ENCODE assay signal across 11 cellular contexts in the genomic region with DNA sequence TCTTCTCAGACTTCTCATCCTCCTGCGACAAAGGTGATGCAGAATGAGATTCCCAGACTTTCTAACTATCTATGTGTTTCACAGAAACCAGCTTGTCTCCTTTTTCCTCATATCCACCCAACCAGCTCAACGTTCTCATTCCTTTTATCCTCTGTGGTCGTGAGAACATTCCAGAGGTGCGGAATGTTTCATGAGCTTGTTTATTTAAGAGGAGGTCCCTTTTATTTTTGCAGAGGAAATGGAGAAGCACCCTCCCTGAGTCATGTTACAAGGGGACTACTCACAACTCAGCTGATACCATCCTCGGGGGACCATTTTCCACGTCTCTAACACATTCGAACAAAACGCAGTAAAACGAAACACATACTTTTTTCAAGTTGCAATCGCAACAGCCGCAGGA.
DNase-seq lines count a peak whose midpoint lies in the region; ATAC-seq and TF ChIP-seq lines count a peak whose summit lies in the region.
"Had no signal": no experiment of that assay in that cellular context is flagged by ENCODE, and none has a peak within 500 bp of the region (broad histone marks: within the 10 kb centered on the region; RNA-seq: fewer than 3 reads in every experiment).

No MANE protein-coding gene starts in this region.

- no peak for TF ChIP-seq CTCF in AG04449 (IDR thresholded peaks at IDR 0.05; ENCODE audit: insufficient read depth, low read length, missing control alignments)

- POLR2A ChIA-PET in AG04449 (lab: Yijun Ruan, JAX), result interaction anchor here (0.7 to 1.1 kb wide), 4 partner anchors 18 to 119 kb away, joined by 3 to 4 read pairs (median 4); no protein-coding TSS in a partner anchor

- DNase-seq in AG04449 (ENCODE audit: low read depth, low spot score) (peak; percentile 93), HT1080 (ENCODE audit: low read depth) (peak; percentile 93), brain pericyte (ENCODE audit: low read depth, low spot score) (peak; percentile 53), kidney tubule cell (ENCODE audit: low spot score) (peak; percentile 95), COR-L47 (lab: John Stamatoyannopoulos, UW) (no peak), NCI-H2029 treated with DMSO at 0.1 percent for 48 hours (lab: John Stamatoyannopoulos, UW) (no peak), nucleus accumbens (lab: John Stamatoyannopoulos, UW) (no peak)
- DNase-seq: activated naive CD4-positive, alpha-beta T cell; MG63; upper lobe of left lung had no signal

- H3K4me3 ChIP-seq in AG04449 (ENCODE audit: low read depth, low read length), result peak overlapping the region; percentile 28
- H3K4me3 ChIP-seq: MG63, upper lobe of left lung had no signal

- CTCF ChIA-PET in AG04449 (lab: Yijun Ruan, JAX), result interaction anchor here (1.1 to 8.1 kb wide), 10 partner anchors 11 to 42 kb away, joined by 3 to 88 read pairs (median 6); no protein-coding TSS in a partner anchor

- ATAC-seq in GM21723 (IDR thresholded peaks at IDR 0.05; ENCODE audit: unreplicated experiment), result no peak

Comparison
In these comparisons a context has a peak if more than half of its experiments do, and no peak if none do; other contexts are left out.
1. DNase-seq: peak in AG04449 (single experiment), HT1080 (single experiment), brain pericyte (single experiment) and kidney tubule cell (single experiment); none in COR-L47 (single experiment), NCI-H2029 treated with DMSO at 0.1 percent for 48 hours (single experiment) and nucleus accumbens (0 of 56).